In the genomic region with DNA sequence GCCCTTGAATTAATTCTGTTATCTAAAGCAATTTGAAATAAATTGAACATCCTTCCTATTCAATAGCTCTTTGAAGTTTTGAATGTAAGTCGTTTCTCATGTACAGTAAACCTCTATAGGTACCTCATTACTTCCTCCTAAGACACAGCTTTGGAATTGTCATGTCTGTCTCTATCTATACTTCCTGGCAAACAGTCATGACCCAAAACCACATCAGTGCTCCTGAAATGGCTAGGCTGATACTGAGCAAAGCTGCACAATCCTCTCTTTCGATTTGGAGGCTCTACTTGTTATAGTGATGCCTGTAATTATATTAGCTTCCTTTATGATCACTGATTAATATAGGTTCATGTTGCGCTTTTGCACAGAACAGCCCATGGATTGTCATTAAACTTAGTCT, we compare ENCODE assay signal across 29 cellular contexts.
"Had no signal": no experiment of that assay in that cellular context is flagged by ENCODE, and none has a peak within 500 bp of the region (broad histone marks: within the 10 kb centered on the region; RNA-seq: fewer than 3 reads in every experiment).

No MANE protein-coding gene starts in this region.

- H3K4me3 Mint-ChIP-seq: immature natural killer cell; mesothelial cell of epicardium; naive B cell; natural killer cell; nephron progenitor cell; neural progenitor cell; stimulated activated naive B cell treated with anti-CD40 and anti-IgM and Interleukin-4, amounts not matched to agents 10 μg/mL and 1 μg/mL and 100 μg/mL, for 72 hours; stimulated activated naive CD8-positive, alpha-beta T cell treated with anti-CD3 and anti-CD28 coated beads, Interleukin-15, Interleukin-2, amounts not matched to agents 100 ng/mL and 50 ng/mL, for 24 hours; type B pancreatic cell had no signal

- H3K4me1 Mint-ChIP-seq: immature natural killer cell, naive B cell, natural killer cell had no signal

- H3K9me3 ChIP-seq: left lung, neutrophil, psoas muscle, right atrium auricular region, right lobe of liver, tibial nerve, uterus had no signal

- H3K9me3 Mint-ChIP-seq: mesothelial cell of epicardium, naive B cell, natural killer cell, nephron progenitor cell, neural progenitor cell, type B pancreatic cell had no signal

- H3K4me3 ChIP-seq: left lung, lung, neural progenitor cell, psoas muscle, right atrium auricular region, right lobe of liver, smooth muscle cell, tibial nerve, uterus had no signal

- H3K27me3 ChIP-seq: left lung, neutrophil, right atrium auricular region, right lobe of liver, tibial nerve, uterus had no signal

- DNase-seq: hypothalamus; immature natural killer cell; kidney; left colon; left lung; mesendoderm; naive B cell; natural killer cell; nephron progenitor cell; occipital lobe; psoas muscle; right lobe of liver; stimulated activated CD4-positive, alpha-beta T cell treated with anti-CD3 and anti-CD28 coated beads, Interleukin-1b, Interleukin-23, amount 100 ng/mL, for 48 hours; stimulated activated CD4-positive, alpha-beta T cell treated with anti-CD3 and anti-CD28 coated beads, Interleukin-2, amount 100 ng/mL, for 48 hours; stimulated activated CD4-positive, alpha-beta T cell treated with anti-CD3 and anti-CD28 coated beads, Interleukin-4, amount 100 ng/mL, for 4 hours; stimulated activated CD8-positive, alpha-beta memory T cell treated with anti-CD3 and anti-CD28 coated beads, Interleukin-4, amount 100 ng/mL, for 48 hours; stimulated activated naive B cell treated with anti-CD40 and anti-IgM and Interleukin-4, amounts not matched to agents 10 μg/mL and 1 μg/mL and 100 μg/mL, for 72 hours; substantia nigra; uterus had no signal

- H3K27ac ChIP-seq: left lung, neural progenitor cell, neutrophil, parathyroid adenoma, psoas muscle, right atrium auricular region, right lobe of liver, tibial nerve, uterus had no signal

- H3K36me3 ChIP-seq: left lung, neural progenitor cell, neutrophil, right atrium auricular region, right lobe of liver, tibial nerve, uterus had no signal

- H3K4me1 ChIP-seq: left lung, parathyroid adenoma, psoas muscle, right atrium auricular region, right lobe of liver, tibial nerve, uterus had no signal

- ATAC-seq: left colon; left lung; natural killer cell; psoas muscle; right lobe of liver; stimulated activated naive B cell treated with anti-CD40 and anti-IgM and Interleukin-4, amounts not matched to agents 10 μg/mL and 1 μg/mL and 100 μg/mL, for 72 hours had no signal

- H3K27ac Mint-ChIP-seq: immature natural killer cell; mesothelial cell of epicardium; naive B cell; natural killer cell; nephron progenitor cell; neural progenitor cell; stimulated activated naive B cell treated with anti-CD40 and anti-IgM and Interleukin-4, amounts not matched to agents 10 μg/mL and 1 μg/mL and 100 μg/mL, for 72 hours; stimulated activated naive CD8-positive, alpha-beta T cell treated with anti-CD3 and anti-CD28 coated beads, Interleukin-15, Interleukin-2, amounts not matched to agents 100 ng/mL and 50 ng/mL, for 24 hours; type B pancreatic cell had no signal
